In the genomic region with DNA sequence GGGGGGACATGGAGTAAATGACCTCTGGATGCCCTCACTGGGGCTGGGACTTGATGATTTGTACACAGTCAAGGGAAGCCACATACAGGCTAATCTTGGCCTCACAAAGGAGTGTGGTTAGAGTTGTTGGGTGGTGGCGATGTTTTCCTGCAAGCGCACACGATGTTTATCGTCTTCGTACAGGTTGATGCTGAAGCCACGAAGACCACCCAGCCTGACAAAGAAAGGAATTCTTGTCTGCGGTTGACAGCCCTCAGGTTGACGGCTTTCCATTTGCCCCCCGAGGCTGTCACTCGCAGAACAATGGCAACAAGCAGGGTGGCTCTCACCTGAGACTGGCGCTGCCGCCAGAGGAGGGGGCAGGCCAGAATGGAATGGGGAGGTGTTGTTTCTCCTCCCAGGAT, we compare ENCODE assay signal across 18 cellular contexts. TPM values are rescaled to one million over a fixed set of nuclear protein-coding genes. Genes with fewer than 3 reads are reported as not detected.
DNase-seq lines count a peak whose midpoint lies in the region; ATAC-seq and TF ChIP-seq lines count a peak whose summit lies in the region.
"Had no signal": no experiment of that assay in that cellular context is flagged by ENCODE, and none has a peak within 500 bp of the region (broad histone marks: within the 10 kb centered on the region; RNA-seq: fewer than 3 reads in every experiment).

No MANE protein-coding gene starts in this region.

- H3K9me3 ChIP-seq in SJSA1 (replicated peaks) (no peaks in the 10 kb centered on the region), gastroesophageal sphincter (no peaks in the 10 kb centered on the region), neural cell (ENCODE audit: low read length) (no peaks in the 10 kb centered on the region)
- H3K9me3 ChIP-seq: BE2C, SJCRH30 had no signal

- ATAC-seq in gastroesophageal sphincter (peak; percentile 10), HG03521 (IDR thresholded peaks at IDR 0.05; ENCODE audit: unreplicated experiment) (no peak), GM19035 (IDR thresholded peaks at IDR 0.05; ENCODE audit: unreplicated experiment) (no peak)

- no peak overlapping the region for H3K27ac ChIP-seq in SJSA1
- no peak overlapping the region for H3K27ac ChIP-seq in gastroesophageal sphincter
- no peak overlapping the region for H3K27ac ChIP-seq in neural cell (ENCODE audit: low read length)
- H3K27ac ChIP-seq: cardiac muscle cell, dorsolateral prefrontal cortex, PC-9, SJCRH30 had no signal

- TF ChIP-seq POLR2A in gastroesophageal sphincter (IDR thresholded peaks at IDR 0.05): no peak

- TF ChIP-seq CTCF in gastroesophageal sphincter (IDR thresholded peaks at IDR 0.05) (no peak), neural cell (IDR thresholded peaks at IDR 0.05; ENCODE audit: poor library complexity, severe bottlenecking) (no peak)

- H3K27me3 ChIP-seq in SJSA1 (replicated peaks) (no peaks in the 10 kb centered on the region), gastroesophageal sphincter (peaks cover 17% of the 10 kb centered on the region), neural cell (ENCODE audit: insufficient read depth, low read depth, low read length) (no peaks in the 10 kb centered on the region)
- H3K27me3 ChIP-seq: BE2C, SJCRH30 had no signal

- peaks cover 26% of the 10 kb centered on the region for H3K4me1 Mint-ChIP-seq in T-helper 2 cell treated with Interferon-gamma antibody and Interleukin-4, amounts not matched to agents 5 μg/mL and 100 μg/mL, for 36 hours (ENCODE audit: low read depth)
- H3K4me1 Mint-ChIP-seq: nephron had no signal

- H3F3A ChIP-seq in neural cell (ENCODE audit: insufficient read depth, low read length, poor library complexity, severe bottlenecking): no peaks in the 10 kb centered on the region

- DNase-seq in T-helper 2 cell treated with Interferon-gamma antibody and Interleukin-4, amounts not matched to agents 5 μg/mL and 100 μg/mL, for 36 hours (ENCODE audit: low spot score): no peak
- DNase-seq in T-helper 2 cell: no peak
- peak; percentile 89 to 92 for DNase-seq in SJSA1 (ENCODE audit: low read depth in 1 of 2, low spot score in 2 of 2)
- no peak for DNase-seq in germinal center (ENCODE audit: low spot score)
- DNase-seq: kidney, T-helper 9 cell had no signal

- peaks cover 25% of the 10 kb centered on the region for H3K27me3 Mint-ChIP-seq in T-helper 2 cell treated with Interferon-gamma antibody and Interleukin-4, amounts not matched to agents 5 μg/mL and 100 μg/mL, for 36 hours (ENCODE audit: low read depth)

- no peaks in the 10 kb centered on the region for H3K79me2 ChIP-seq in neural cell (replicated peaks; ENCODE audit: insufficient read depth, low read length)

- H4K20me1 ChIP-seq in neural cell (ENCODE audit: insufficient read depth): no peaks in the 10 kb centered on the region

- H3K4me3 Mint-ChIP-seq in T-helper 2 cell treated with Interferon-gamma antibody and Interleukin-4, amounts not matched to agents 5 μg/mL and 100 μg/mL, for 36 hours: peak overlapping the region; percentile 46
- H3K4me3 Mint-ChIP-seq: HFFc6, nephron had no signal

- H3K9ac ChIP-seq in neural cell (ENCODE audit: low read length): no peak overlapping the region

- no peak overlapping the region for H3K27ac Mint-ChIP-seq in T-helper 2 cell treated with Interferon-gamma antibody and Interleukin-4, amounts not matched to agents 5 μg/mL and 100 μg/mL, for 36 hours

- TF ChIP-seq RAD21 in neural cell (conservative IDR thresholded peaks at IDR 0.05): no peak

- no peaks in the 10 kb centered on the region for H3K9me2 ChIP-seq in neural cell (ENCODE audit: insufficient read depth, low read length)

- no peaks in the 10 kb centered on the region for H3K36me3 ChIP-seq in SJSA1
- H3K36me3 ChIP-seq in gastroesophageal sphincter: no peaks in the 10 kb centered on the region
- H3K36me3 ChIP-seq in neural cell (ENCODE audit: insufficient read depth, low read length): no peaks in the 10 kb centered on the region
- H3K36me3 ChIP-seq: BE2C, cardiac muscle cell, SJCRH30 had no signal

- peaks cover 42% of the 10 kb centered on the region for H3K4me1 ChIP-seq in SJSA1 (replicated peaks)
- H3K4me1 ChIP-seq in gastroesophageal sphincter: peaks cover 0 to 9% (median 0%) of the 10 kb centered on the region in 3 donors
- H3K4me1 ChIP-seq: BE2C had no signal

- no peak for TF ChIP-seq EP300 in gastroesophageal sphincter (IDR thresholded peaks at IDR 0.05)
- peak; percentile 76 for TF ChIP-seq EP300 in neural cell (conservative IDR thresholded peaks at IDR 0.05; ENCODE audit: poor library complexity, severe bottlenecking)

- H3K36me3 Mint-ChIP-seq in T-helper 2 cell treated with Interferon-gamma antibody and Interleukin-4, amounts not matched to agents 5 μg/mL and 100 μg/mL, for 36 hours (ENCODE audit: low read depth): no peaks in the 10 kb centered on the region

- H3K4me2 ChIP-seq in neural cell (ENCODE audit: low read length): no peak overlapping the region
- H3K4me2 ChIP-seq: PC-9, smooth muscle cell had no signal

- no peaks in the 10 kb centered on the region for H3K9me3 Mint-ChIP-seq in T-helper 2 cell treated with Interferon-gamma antibody and Interleukin-4, amounts not matched to agents 5 μg/mL and 100 μg/mL, for 36 hours
- H3K9me3 Mint-ChIP-seq: nephron had no signal

- no peak overlapping the region for H3K4me3 ChIP-seq in SJSA1
- H3K4me3 ChIP-seq in gastroesophageal sphincter: no peak overlapping the region
- peak overlapping the region; percentile 25 for H3K4me3 ChIP-seq in neural cell (ENCODE audit: low read length)
- H3K4me3 ChIP-seq: cardiac muscle cell, dorsolateral prefrontal cortex, PC-9, SJCRH30, smooth muscle cell had no signal

- H2AFZ ChIP-seq in neural cell (ENCODE audit: low read depth, low read length): no peak overlapping the region
- H2AFZ ChIP-seq: PC-9 had no signal

- 0 to 24% methylated on average over 1 to 6 of the region's 12 CpGs for WGBS in gastroesophageal sphincter (ENCODE audit: low coverage in 1 of 2), 2 donors

TF ChIP-seq in neural cell, 6 proteins besides CTCF, POLR2A, EP300 and RAD21:
- TF ChIP-seq EZH2 (IDR thresholded peaks at IDR 0.05; ENCODE audit: borderline replicate concordance, insufficient read depth, low read length, poor library complexity, severe bottlenecking): no peak
- TF ChIP-seq MXI1 (conservative IDR thresholded peaks at IDR 0.05; ENCODE audit: poor library complexity, severe bottlenecking): peak; percentile 19
- peak; percentile 56 for TF ChIP-seq POLR2AphosphoS5 (IDR thresholded peaks at IDR 0.05)
- TF ChIP-seq SMC3 (conservative IDR thresholded peaks at IDR 0.05; ENCODE audit: poor library complexity): no peak
- TF ChIP-seq, protein P1, sequence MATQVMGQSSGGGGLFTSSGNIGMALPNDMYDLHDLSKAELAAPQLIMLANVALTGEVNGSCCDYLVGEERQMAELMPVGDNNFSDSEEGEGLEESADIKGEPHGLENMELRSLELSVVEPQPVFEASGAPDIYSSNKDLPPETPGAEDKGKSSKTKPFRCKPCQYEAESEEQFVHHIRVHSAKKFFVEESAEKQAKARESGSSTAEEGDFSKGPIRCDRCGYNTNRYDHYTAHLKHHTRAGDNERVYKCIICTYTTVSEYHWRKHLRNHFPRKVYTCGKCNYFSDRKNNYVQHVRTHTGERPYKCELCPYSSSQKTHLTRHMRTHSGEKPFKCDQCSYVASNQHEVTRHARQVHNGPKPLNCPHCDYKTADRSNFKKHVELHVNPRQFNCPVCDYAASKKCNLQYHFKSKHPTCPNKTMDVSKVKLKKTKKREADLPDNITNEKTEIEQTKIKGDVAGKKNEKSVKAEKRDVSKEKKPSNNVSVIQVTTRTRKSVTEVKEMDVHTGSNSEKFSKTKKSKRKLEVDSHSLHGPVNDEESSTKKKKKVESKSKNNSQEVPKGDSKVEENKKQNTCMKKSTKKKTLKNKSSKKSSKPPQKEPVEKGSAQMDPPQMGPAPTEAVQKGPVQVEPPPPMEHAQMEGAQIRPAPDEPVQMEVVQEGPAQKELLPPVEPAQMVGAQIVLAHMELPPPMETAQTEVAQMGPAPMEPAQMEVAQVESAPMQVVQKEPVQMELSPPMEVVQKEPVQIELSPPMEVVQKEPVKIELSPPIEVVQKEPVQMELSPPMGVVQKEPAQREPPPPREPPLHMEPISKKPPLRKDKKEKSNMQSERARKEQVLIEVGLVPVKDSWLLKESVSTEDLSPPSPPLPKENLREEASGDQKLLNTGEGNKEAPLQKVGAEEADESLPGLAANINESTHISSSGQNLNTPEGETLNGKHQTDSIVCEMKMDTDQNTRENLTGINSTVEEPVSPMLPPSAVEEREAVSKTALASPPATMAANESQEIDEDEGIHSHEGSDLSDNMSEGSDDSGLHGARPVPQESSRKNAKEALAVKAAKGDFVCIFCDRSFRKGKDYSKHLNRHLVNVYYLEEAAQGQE (IDR thresholded peaks at IDR 0.05; ENCODE audit: borderline replicate concordance): no peak
- TF ChIP-seq TAF1 (IDR thresholded peaks at IDR 0.05; ENCODE audit: low read depth): no peak
TF ChIP-seq in neural cell: peak in this region for 2.

RNA-seq across cellular contexts. Expression of a gene that starts 14.1 kb away (rescaled TPM):
- 7.8 and 13.3 TPM in 2 replicates for total RNA-seq in SJSA1 (2014; rRNA removed; shearing (Covaris generic))
- total RNA-seq in gastroesophageal sphincter: 10 to 100 TPM; 24.2 to 27.6 (median 25.8) TPM
- polyA plus RNA-seq in neural cell: 32.3 and 34.5 TPM in 2 replicates
- polyA minus RNA-seq in neural cell: 33.6 and 39.6 TPM in 2 replicates

Comparison
In these comparisons a context has a peak if more than half of its experiments do, and no peak if none do; other contexts are left out.
1. DNase-seq: peak in SJSA1 (2 of 2); none in T-helper 2 cell treated with Interferon-gamma antibody and Interleukin-4, amounts not matched to agents 5 μg/mL and 100 μg/mL, for 36 hours (single experiment), T-helper 2 cell (0 of 5) and germinal center (single experiment).